14 cellular contexts compared by ENCODE assay signal in genomic region chr14:73610692-73611091, GRCh38. TPM values are rescaled to one million over a fixed set of nuclear protein-coding genes. Genes with fewer than 3 reads are reported as not detected.
DNase-seq lines count a peak whose midpoint lies in the region; ATAC-seq and TF ChIP-seq lines count a peak whose summit lies in the region.
"Had no signal": no experiment of that assay in that cellular context is flagged by ENCODE, and none has a peak within 500 bp of the region (broad histone marks: within the 10 kb centered on the region; RNA-seq: fewer than 3 reads in every experiment).

No MANE protein-coding gene starts in this region.

- no peak for ATAC-seq in HG02981 (IDR thresholded peaks at IDR 0.05; ENCODE audit: unreplicated experiment)
- ATAC-seq: activated CD4-positive, alpha-beta T cell treated with anti-CD3 and anti-CD28 coated beads for 36 hours; activated T-cell treated with anti-CD3 and anti-CD28 coated beads, Interleukin-2, amount 50 U/mL, for 72 hours had no signal

- peak; percentile 62 for DNase-seq in EL
- peak; percentile 29 for DNase-seq in NCI-H69 (lab: John Stamatoyannopoulos, UW)
- DNase-seq in epithelial cell of proximal tubule (ENCODE audit: low read depth) = peak; percentile 74
- DNase-seq in myocyte (ENCODE audit: low read depth) = peak; percentile 18
- DNase-seq in iPS-NIHi7 (ENCODE audit: extremely low spot score) = no peak
- no peak for DNase-seq in SW 1271 (lab: John Stamatoyannopoulos, UW)
- DNase-seq in NK-92 (lab: John Stamatoyannopoulos, UW; ENCODE audit: unreplicated experiment) = no peak
- DNase-seq: activated CD4-positive, alpha-beta T cell treated with anti-CD3 and anti-CD28 coated beads for 36 hours; activated T-cell treated with anti-CD3 and anti-CD28 coated beads, Interleukin-2, amount 50 U/mL, for 72 hours; NCI-H1436 treated with DMSO at 0.1 percent for 48 hours had no signal

- no peak for TF ChIP-seq CTCF in epithelial cell of proximal tubule (conservative IDR thresholded peaks at IDR 0.05; ENCODE audit: low read depth, low read length)

- H3K4me3 ChIP-seq in epithelial cell of proximal tubule (ENCODE audit: low read depth, low read length) = no peak overlapping the region
- H3K4me3 ChIP-seq: BLaER1 had no signal

RNA-seq across cellular contexts. Expression of gene ACOT6, which starts 1.6 kb away (rescaled TPM):
- 0.07 TPM in 1 of 2 replicates, not detected in the other for total RNA-seq in epithelial cell of proximal tubule
- total RNA-seq in myocyte = not detected in 2 replicates
- polyA plus RNA-seq in myocyte (2012) = not detected
- total RNA-seq: activated T-cell treated with anti-CD3 and anti-CD28 coated beads, Interleukin-2, amount 50 U/mL, for 72 hours; G401; T-helper 1 cell treated with Interleukin-12 subunit alpha and Interleukin-12 subunit beta and Interleukin-4 antibody, amounts not matched to agents 30 ng/mL and 1 ng/mL, for 36 hours had no signal

RNA-seq across cellular contexts. Expression of gene ACOT4, which starts 19.0 kb away (rescaled TPM):
- total RNA-seq in epithelial cell of proximal tubule (5.6 and 7.0 TPM in 2 replicates), myocyte (0.05 and 0.13 TPM in 2 replicates)
- polyA plus RNA-seq in myocyte (2012) = 0.34 TPM
- total RNA-seq: G401 had no signal

RNA-seq across cellular contexts. Expression of gene DNAL1, which starts 34.1 kb away (rescaled TPM):
- total RNA-seq in epithelial cell of proximal tubule = 2.6 and 3.7 TPM in 2 replicates
- total RNA-seq in myocyte = 16.1 and 23.0 TPM in 2 replicates
- polyA plus RNA-seq in myocyte (2012) = 12.5 TPM

RNA-seq across cellular contexts. Expression of gene ACOT2, which starts 41.7 kb away (rescaled TPM):
- total RNA-seq in epithelial cell of proximal tubule (9.2 and 22.9 TPM in 2 replicates), myocyte (102 and 111 TPM in 2 replicates)
- polyA plus RNA-seq in myocyte (2012) = 60.1 TPM

RNA-seq across cellular contexts. Expression of gene HEATR4, which starts 51.9 kb away (rescaled TPM):
- total RNA-seq in epithelial cell of proximal tubule (0.06 and 0.07 TPM in 2 replicates), myocyte (0.05 and 0.08 TPM in 2 replicates)
- polyA plus RNA-seq in myocyte (2012) = 0.37 TPM
- total RNA-seq: G401; T-helper 1 cell treated with Interleukin-12 subunit alpha and Interleukin-12 subunit beta and Interleukin-4 antibody, amounts not matched to agents 30 ng/mL and 1 ng/mL, for 36 hours had no signal

Comparison
In these comparisons a context has a peak if more than half of its experiments do, and no peak if none do; other contexts are left out.
1. DNase-seq: peak in EL (single experiment), NCI-H69 (single experiment), epithelial cell of proximal tubule (single experiment) and myocyte (single experiment); none in iPS-NIHi7 (single experiment), SW 1271 (0 of 2) and NK-92 (single experiment).